In the genomic region with DNA sequence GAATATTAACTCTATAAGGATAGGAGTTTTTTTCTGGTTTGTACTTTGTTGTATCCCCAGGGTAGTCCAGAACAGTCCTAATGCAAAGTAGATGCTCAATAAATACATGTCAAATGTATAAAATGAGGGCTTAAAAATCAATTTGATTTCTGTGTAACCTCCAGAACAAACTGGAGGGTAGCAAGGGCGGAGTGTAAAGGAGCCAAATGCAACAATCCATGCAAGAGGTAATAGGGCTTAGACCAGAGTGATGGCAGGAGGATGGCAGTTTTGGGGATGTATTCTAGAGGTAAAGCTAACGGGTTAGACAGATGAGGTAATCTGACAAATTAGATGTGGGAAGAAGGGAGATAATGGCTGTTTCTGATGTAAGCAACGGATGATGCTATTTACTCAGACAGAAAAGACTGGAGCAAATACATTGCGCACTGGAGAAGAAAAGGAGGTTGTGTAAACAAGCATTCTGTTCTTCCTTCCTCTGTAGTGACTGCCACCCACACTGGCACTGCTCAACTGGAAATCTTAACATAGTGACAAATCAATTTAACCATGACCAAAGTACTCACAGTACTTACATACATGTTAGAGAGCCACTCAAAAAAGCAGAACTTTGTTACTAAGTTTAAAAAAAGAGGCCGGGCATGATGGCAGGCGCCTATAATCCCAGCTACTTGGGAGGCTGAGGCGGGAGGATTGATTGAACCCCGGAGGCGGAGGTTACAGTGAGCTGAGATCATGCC, we compare ENCODE assay signal across 1 cellular context.
TF ChIP-seq lines count a peak whose summit lies in the region.

No MANE protein-coding gene starts in this region.

TF ChIP-seq in K562, 482 proteins besides CTCF, POLR2A, EP300 and RAD21:
- TF ChIP-seq FOXA3 (CRISPR knock-in tag; conservative IDR thresholded peaks at IDR 0.05 in 1 of 2, IDR thresholded peaks at IDR 0.05 in 1 of 2) (peak in 1 of 2 experiments; percentile 52; a peak in 1 of 4 replicates), GATAD2B (IDR thresholded peaks at IDR 0.05; ENCODE audit: borderline replicate concordance) (no peak), PRMT5 (CRISPR knock-in tag; IDR thresholded peaks at IDR 0.05) (no peak), HDAC3 (IDR thresholded peaks at IDR 0.05; ENCODE audit: borderline replicate concordance, partially characterized antibody) (no peak), MCM3 (IDR thresholded peaks at IDR 0.05) (no peak), U2AF2 (optimal IDR thresholded peaks at IDR 0.05; ENCODE audit: low read depth, low read length) (no peak), CTBP1 (IDR thresholded peaks at IDR 0.05; ENCODE audit: borderline replicate concordance) (0 out of 2 replicates have a peak, but pooled peaks have one; percentile 13), SP1 (CRISPR knock-in tag; IDR thresholded peaks at IDR 0.05) (no peak)
- TF ChIP-seq, protein P1, sequence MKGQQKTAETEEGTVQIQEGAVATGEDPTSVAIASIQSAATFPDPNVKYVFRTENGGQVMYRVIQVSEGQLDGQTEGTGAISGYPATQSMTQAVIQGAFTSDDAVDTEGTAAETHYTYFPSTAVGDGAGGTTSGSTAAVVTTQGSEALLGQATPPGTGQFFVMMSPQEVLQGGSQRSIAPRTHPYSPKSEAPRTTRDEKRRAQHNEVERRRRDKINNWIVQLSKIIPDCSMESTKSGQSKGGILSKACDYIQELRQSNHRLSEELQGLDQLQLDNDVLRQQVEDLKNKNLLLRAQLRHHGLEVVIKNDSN (CRISPR knock-in tag; IDR thresholded peaks at IDR 0.05), result no peak
- TF ChIP-seq, protein P2, sequence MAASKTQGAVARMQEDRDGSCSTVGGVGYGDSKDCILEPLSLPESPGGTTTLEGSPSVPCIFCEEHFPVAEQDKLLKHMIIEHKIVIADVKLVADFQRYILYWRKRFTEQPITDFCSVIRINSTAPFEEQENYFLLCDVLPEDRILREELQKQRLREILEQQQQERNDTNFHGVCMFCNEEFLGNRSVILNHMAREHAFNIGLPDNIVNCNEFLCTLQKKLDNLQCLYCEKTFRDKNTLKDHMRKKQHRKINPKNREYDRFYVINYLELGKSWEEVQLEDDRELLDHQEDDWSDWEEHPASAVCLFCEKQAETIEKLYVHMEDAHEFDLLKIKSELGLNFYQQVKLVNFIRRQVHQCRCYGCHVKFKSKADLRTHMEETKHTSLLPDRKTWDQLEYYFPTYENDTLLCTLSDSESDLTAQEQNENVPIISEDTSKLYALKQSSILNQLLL (CRISPR knock-in tag; IDR thresholded peaks at IDR 0.05; ENCODE audit: borderline replicate concordance), result no peak
- TF ChIP-seq, protein P3, sequence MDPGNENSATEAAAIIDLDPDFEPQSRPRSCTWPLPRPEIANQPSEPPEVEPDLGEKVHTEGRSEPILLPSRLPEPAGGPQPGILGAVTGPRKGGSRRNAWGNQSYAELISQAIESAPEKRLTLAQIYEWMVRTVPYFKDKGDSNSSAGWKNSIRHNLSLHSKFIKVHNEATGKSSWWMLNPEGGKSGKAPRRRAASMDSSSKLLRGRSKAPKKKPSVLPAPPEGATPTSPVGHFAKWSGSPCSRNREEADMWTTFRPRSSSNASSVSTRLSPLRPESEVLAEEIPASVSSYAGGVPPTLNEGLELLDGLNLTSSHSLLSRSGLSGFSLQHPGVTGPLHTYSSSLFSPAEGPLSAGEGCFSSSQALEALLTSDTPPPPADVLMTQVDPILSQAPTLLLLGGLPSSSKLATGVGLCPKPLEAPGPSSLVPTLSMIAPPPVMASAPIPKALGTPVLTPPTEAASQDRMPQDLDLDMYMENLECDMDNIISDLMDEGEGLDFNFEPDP (CRISPR knock-in tag; IDR thresholded peaks at IDR 0.05), result no peak
- TF ChIP-seq, protein P4, sequence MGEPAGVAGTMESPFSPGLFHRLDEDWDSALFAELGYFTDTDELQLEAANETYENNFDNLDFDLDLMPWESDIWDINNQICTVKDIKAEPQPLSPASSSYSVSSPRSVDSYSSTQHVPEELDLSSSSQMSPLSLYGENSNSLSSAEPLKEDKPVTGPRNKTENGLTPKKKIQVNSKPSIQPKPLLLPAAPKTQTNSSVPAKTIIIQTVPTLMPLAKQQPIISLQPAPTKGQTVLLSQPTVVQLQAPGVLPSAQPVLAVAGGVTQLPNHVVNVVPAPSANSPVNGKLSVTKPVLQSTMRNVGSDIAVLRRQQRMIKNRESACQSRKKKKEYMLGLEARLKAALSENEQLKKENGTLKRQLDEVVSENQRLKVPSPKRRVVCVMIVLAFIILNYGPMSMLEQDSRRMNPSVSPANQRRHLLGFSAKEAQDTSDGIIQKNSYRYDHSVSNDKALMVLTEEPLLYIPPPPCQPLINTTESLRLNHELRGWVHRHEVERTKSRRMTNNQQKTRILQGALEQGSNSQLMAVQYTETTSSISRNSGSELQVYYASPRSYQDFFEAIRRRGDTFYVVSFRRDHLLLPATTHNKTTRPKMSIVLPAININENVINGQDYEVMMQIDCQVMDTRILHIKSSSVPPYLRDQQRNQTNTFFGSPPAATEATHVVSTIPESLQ (CRISPR knock-in tag; IDR thresholded peaks at IDR 0.05), result no peak
